ENCODE assay signal across 24 cellular contexts in the genomic region with DNA sequence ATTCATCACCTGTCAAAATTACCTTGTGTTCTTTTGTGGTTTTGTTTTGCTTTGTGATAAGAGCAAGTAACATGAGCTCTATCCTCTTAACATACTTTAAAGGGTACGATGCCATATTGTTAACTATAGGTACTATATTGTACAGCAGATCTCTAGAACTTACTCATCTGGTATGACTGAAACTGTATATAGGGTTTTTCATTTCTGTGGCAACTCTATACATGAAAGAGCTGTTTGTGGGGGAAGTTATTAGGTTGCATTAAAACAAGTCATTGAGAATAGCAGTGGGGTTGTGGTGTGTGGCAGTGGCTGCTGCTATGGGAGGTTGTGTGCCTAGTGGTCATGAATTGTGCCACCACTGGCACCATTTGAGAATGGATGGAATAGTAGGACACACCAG.
DNase-seq lines count a peak whose midpoint lies in the region; ATAC-seq, FAIRE-seq and TF ChIP-seq lines count a peak whose summit lies in the region.
"Had no signal": no experiment of that assay in that cellular context is flagged by ENCODE, and none has a peak within 500 bp of the region (broad histone marks: within the 10 kb centered on the region; RNA-seq: fewer than 3 reads in every experiment).

No MANE protein-coding gene starts in this region.

- no peak for TF ChIP-seq RAD21 in GM12878 (IDR thresholded peaks at IDR 0.05; ENCODE audit: insufficient read depth, low read depth, low read length)

- H3K79me2 ChIP-seq in GM12878 (ENCODE audit: control insufficient read depth, insufficient read depth, low read length): no peaks in the 10 kb centered on the region

- no peak for DNase-seq in activated CD8-positive, alpha-beta T cell treated with anti-CD3 and anti-CD28 coated beads for 36 hours
- no peak for DNase-seq in activated CD8-positive, alpha-beta T cell treated with anti-CD3 and anti-CD28 coated beads, Interleukin-2, amount 10 ng/mL, durations not matched to agents 7 days and 5 days
- DNase-seq in NCI-H2029 (lab: John Stamatoyannopoulos, UW) (peak; percentile 38), GM12878 (ENCODE audit: low read depth, low spot score) (no peak), ureter (ENCODE audit: low spot score) (no peak)
- DNase-seq: Caco-2; CD8-positive, alpha-beta T cell; KBM-7; MV-4-11; NCI-H1105; NCI-H1436 treated with DMSO at 0.1 percent for 48 hours; NCI-H187 treated with DMSO at 0.1 percent for 48 hours; NCI-H446 treated with DMSO at 0.1 percent for 48 hours; SHP77 had no signal

- FAIRE-seq in GM12878 (lab: Jason Lieb, UNC): no peak
- FAIRE-seq: G401.6, GM12892 had no signal

- H3K27ac ChIP-seq in GM12878 (ENCODE audit: control insufficient read depth, insufficient read depth): no peak overlapping the region
- H3K27ac ChIP-seq: C4-2B, RWPE1, SK-N-MC had no signal

- H3K36me3 ChIP-seq in GM12878 (ENCODE audit: control insufficient read depth in 2 of 2, insufficient read depth in 2 of 2, low read length in 1 of 2): no peaks in the 10 kb centered on the region

- TF ChIP-seq EP300 in GM12878 (IDR thresholded peaks at IDR 0.05; ENCODE audit: borderline replicate concordance in 1 of 2, control insufficient read depth in 1 of 2, low read depth in 2 of 2, low read length in 2 of 2): no peak

- H3K27me3 ChIP-seq in GM12878 (replicated peaks in 1 of 2; ENCODE audit: control insufficient read depth in 2 of 2, insufficient read depth in 2 of 2, low read length in 1 of 2): no peaks in the 10 kb centered on the region

- SMC1A ChIA-PET in GM12878 (lab: Charles Lee; ENCODE audit: uncharacterized antibody, unreplicated experiment): interaction anchor here (0.7 to 1.2 kb wide), 4 partner anchors 18 to 278 kb away, joined by 3 to 4 read pairs (median 4); no protein-coding TSS in a partner anchor

- ATAC-seq in activated CD8-positive, alpha-beta T cell treated with anti-CD3 and anti-CD28 coated beads for 36 hours: peak; percentile 4
- no peak for ATAC-seq in activated CD8-positive, alpha-beta T cell treated with anti-CD3 and anti-CD28 coated beads, Interleukin-2, amount 10 ng/mL, durations not matched to agents 7 days and 5 days
- peak; percentile 59 for ATAC-seq in GM12878
- ATAC-seq in HG02588 (IDR thresholded peaks at IDR 0.05; ENCODE audit: unreplicated experiment): no peak
- no peak for ATAC-seq in GM21447 (IDR thresholded peaks at IDR 0.05; ENCODE audit: unreplicated experiment)
- ATAC-seq: CD8-positive, alpha-beta T cell; HCT116; Panc1 had no signal

- no peak overlapping the region for H3K9ac ChIP-seq in GM12878 (ENCODE audit: control insufficient read depth, insufficient read depth, low read length)

- H3K4me3 ChIP-seq in GM12878: no peak overlapping the region
- H3K4me3 ChIP-seq: SK-N-MC had no signal

- TF ChIP-seq POLR2A in GM12878 (IDR thresholded peaks at IDR 0.05; ENCODE audit: low read depth, low read length): no peak

- peaks cover 4% of the 10 kb centered on the region for H3K9me3 ChIP-seq in GM12878 (replicated peaks; ENCODE audit: control insufficient read depth, insufficient read depth, low read length)
- H3K9me3 ChIP-seq: Caco-2 had no signal

- RAD21 ChIA-PET in GM12878 (lab: Charles Lee; ENCODE audit: unreplicated experiment): interaction anchor here (0.7 to 1.0 kb wide), 2 partner anchors 202 to 274 kb away, joined by 3 read pairs; no protein-coding TSS in a partner anchor

- POLR2A ChIA-PET in activated CD8-positive, alpha-beta T cell treated with anti-CD3 and anti-CD28 coated beads for 36 hours (lab: Charles Lee): no interaction called here
- POLR2A ChIA-PET in activated CD8-positive, alpha-beta T cell treated with anti-CD3 and anti-CD28 coated beads, Interleukin-2, amount 10 ng/mL, durations not matched to agents 7 days and 5 days (lab: Charles Lee): no interaction called here
- POLR2A ChIA-PET in GM12878 (lab: Charles Lee): interaction anchor here (0.6 kb wide), 1 partner anchor 169 kb away, joined by 3 read pairs; no protein-coding TSS in a partner anchor

- no peak overlapping the region for H2AFZ ChIP-seq in GM12878 (ENCODE audit: control insufficient read depth, low read depth, low read length)

- no peaks in the 10 kb centered on the region for H3K27me3 Mint-ChIP-seq in activated CD8-positive, alpha-beta T cell treated with anti-CD3 and anti-CD28 coated beads for 36 hours
- H3K27me3 Mint-ChIP-seq in activated CD8-positive, alpha-beta T cell treated with anti-CD3 and anti-CD28 coated beads, Interleukin-2, amount 10 ng/mL, durations not matched to agents 7 days and 5 days (ENCODE audit: low read depth): no peaks in the 10 kb centered on the region
- H3K27me3 Mint-ChIP-seq: B cell had no signal

- H3K4me3 Mint-ChIP-seq in activated CD8-positive, alpha-beta T cell treated with anti-CD3 and anti-CD28 coated beads for 36 hours: no peak overlapping the region
- no peak overlapping the region for H3K4me3 Mint-ChIP-seq in activated CD8-positive, alpha-beta T cell treated with anti-CD3 and anti-CD28 coated beads, Interleukin-2, amount 10 ng/mL, durations not matched to agents 7 days and 5 days
- H3K4me3 Mint-ChIP-seq: B cell; CD8-positive, alpha-beta T cell had no signal

- no TSS peak for BruUV-seq in GM12878 (replicated peaks; lab: Mats Ljungman, UMichigan)

- in situ Hi-C loops in GM12878 (cut with MboI): no loop called here

- no peak for TF ChIP-seq CTCF in activated CD8-positive, alpha-beta T cell treated with anti-CD3 and anti-CD28 coated beads for 36 hours (IDR thresholded peaks at IDR 0.05)
- TF ChIP-seq CTCF in GM12878 (IDR thresholded peaks at IDR 0.05 in 2 of 3, conservative IDR thresholded peaks at IDR 0.05 in 1 of 3; ENCODE audit: control insufficient read depth in 2 of 3, extremely low read depth in 1 of 3, insufficient read depth in 1 of 3, low read depth in 3 of 3, low read length in 3 of 3): no peak

- H3K4me1 ChIP-seq in GM12878 (ENCODE audit: control insufficient read depth, insufficient read depth, low read length): no peaks in the 10 kb centered on the region
- H3K4me1 ChIP-seq: Caco-2 had no signal

- no peaks in the 10 kb centered on the region for H4K20me1 ChIP-seq in GM12878 (ENCODE audit: control insufficient read depth, insufficient read depth)

- no peaks in the 10 kb centered on the region for H3K4me1 Mint-ChIP-seq in activated CD8-positive, alpha-beta T cell treated with anti-CD3 and anti-CD28 coated beads for 36 hours (ENCODE audit: low read depth)
- no peaks in the 10 kb centered on the region for H3K4me1 Mint-ChIP-seq in activated CD8-positive, alpha-beta T cell treated with anti-CD3 and anti-CD28 coated beads, Interleukin-2, amount 10 ng/mL, durations not matched to agents 7 days and 5 days (ENCODE audit: low read depth)
- H3K4me1 Mint-ChIP-seq: B cell had no signal

- H3K27ac Mint-ChIP-seq in activated CD8-positive, alpha-beta T cell treated with anti-CD3 and anti-CD28 coated beads for 36 hours: no peak overlapping the region
- no peak overlapping the region for H3K27ac Mint-ChIP-seq in activated CD8-positive, alpha-beta T cell treated with anti-CD3 and anti-CD28 coated beads, Interleukin-2, amount 10 ng/mL, durations not matched to agents 7 days and 5 days
- H3K27ac Mint-ChIP-seq: B cell; CD8-positive, alpha-beta T cell had no signal

- intact Hi-C loops in activated CD8-positive, alpha-beta T cell treated with anti-CD3 and anti-CD28 coated beads for 36 hours (cut with micrococcal nuclease): no loop called here
- intact Hi-C loops in GM12878 (cut with micrococcal nuclease; ENCODE audit: unreplicated experiment): no loop called here

- no peak overlapping the region for H3K4me2 ChIP-seq in GM12878 (ENCODE audit: control insufficient read depth, insufficient read depth)

- H3K9me3 Mint-ChIP-seq in activated CD8-positive, alpha-beta T cell treated with anti-CD3 and anti-CD28 coated beads for 36 hours: peaks cover 10% of the 10 kb centered on the region
- peaks cover 17% of the 10 kb centered on the region for H3K9me3 Mint-ChIP-seq in activated CD8-positive, alpha-beta T cell treated with anti-CD3 and anti-CD28 coated beads, Interleukin-2, amount 10 ng/mL, durations not matched to agents 7 days and 5 days (ENCODE audit: insufficient read depth)

- H3K36me3 Mint-ChIP-seq in activated CD8-positive, alpha-beta T cell treated with anti-CD3 and anti-CD28 coated beads for 36 hours (ENCODE audit: low read depth): peaks cover 2% of the 10 kb centered on the region
- peaks cover 6% of the 10 kb centered on the region for H3K36me3 Mint-ChIP-seq in activated CD8-positive, alpha-beta T cell treated with anti-CD3 and anti-CD28 coated beads, Interleukin-2, amount 10 ng/mL, durations not matched to agents 7 days and 5 days (ENCODE audit: low read depth)
- H3K36me3 Mint-ChIP-seq: CD8-positive, alpha-beta T cell had no signal

- CTCF ChIA-PET in activated CD8-positive, alpha-beta T cell treated with anti-CD3 and anti-CD28 coated beads for 36 hours (lab: Charles Lee): no interaction called here
- CTCF ChIA-PET in activated CD8-positive, alpha-beta T cell treated with anti-CD3 and anti-CD28 coated beads, Interleukin-2, amount 10 ng/mL, durations not matched to agents 7 days and 5 days (lab: Charles Lee): interaction anchor here (1.6 kb wide), 1 partner anchor 241 kb away, joined by 3 read pairs; no protein-coding TSS in a partner anchor
- CTCF ChIA-PET in GM12878 (lab: Yijun Ruan, JAX): interaction anchor here (0.8 to 2.0 kb wide), 2 partner anchors 13 to 31 kb away, joined by 3 to 8 read pairs; no protein-coding TSS in a partner anchor

- WGBS in GM12878 (ENCODE audit: insufficient coverage, insufficient replicate concordance, low lambda C conversion rate, missing lambda C conversion rate): 21% methylated on average over 1 of the region's 1 CpG

TF ChIP-seq in GM12878, 131 proteins besides CTCF, POLR2A, EP300 and RAD21 (continues in another document):
- no peak for TF ChIP-seq POLR2AphosphoS5 (IDR thresholded peaks at IDR 0.05; ENCODE audit: low read length)
- TF ChIP-seq NFXL1 (IDR thresholded peaks at IDR 0.05; ENCODE audit: borderline replicate concordance): no peak

Comparison
In these comparisons a context has a peak if more than half of its experiments do, and no peak if none do; other contexts are left out.
1. ATAC-seq: peak in activated CD8-positive, alpha-beta T cell treated with anti-CD3 and anti-CD28 coated beads for 36 hours (single experiment) and GM12878 (single experiment); none in activated CD8-positive, alpha-beta T cell treated with anti-CD3 and anti-CD28 coated beads, Interleukin-2, amount 10 ng/mL, durations not matched to agents 7 days and 5 days (single experiment), HG02588 (single experiment) and GM21447 (single experiment).